21 cellular contexts compared by ENCODE assay signal in genomic region chr20:49447364-49447763, GRCh38. TPM values are rescaled to one million over a fixed set of nuclear protein-coding genes. Genes with fewer than 3 reads are reported as not detected.
A peak's percentile ranks its signal among the peaks of the same experiment; 100 is the strongest.
DNase-seq lines count a peak whose midpoint lies in the region; ATAC-seq, FAIRE-seq and TF ChIP-seq lines count a peak whose summit lies in the region.
"Had no signal": no experiment of that assay in that cellular context is flagged by ENCODE, and none has a peak within 500 bp of the region (broad histone marks: within the 10 kb centered on the region; RNA-seq: fewer than 3 reads in every experiment).

No MANE protein-coding gene starts in this region.

- no peak overlapping the region for H3K4ac ChIP-seq in H1 (replicated peaks; ENCODE audit: insufficient read length, low read depth, low read length)

- H2BK12ac ChIP-seq in H1 (ENCODE audit: low read depth, low read length), result peak overlapping the region; percentile 32; the same call in 1 of the 2 replicates

- no peaks in the 10 kb centered on the region; the same call in 1 of the 2 replicates for H3K23me2 ChIP-seq in H1 (ENCODE audit: low read depth, low read length)

- H4K8ac ChIP-seq in H1 (ENCODE audit: extremely low read depth, insufficient read depth, low read length), result no peak overlapping the region

- H3K27me3 ChIP-seq in HUES48 (ENCODE audit: control insufficient read depth, insufficient read depth, low read length), result no peaks in the 10 kb centered on the region
- H3K27me3 ChIP-seq in H1 (replicated peaks in 1 of 4; ENCODE audit: control insufficient read depth in 3 of 4, extremely low read depth in 1 of 4, insufficient read depth in 3 of 4, low read length in 3 of 4), result no peaks in the 10 kb centered on the region; a peak in 1 of 7 replicates
- H3K27me3 ChIP-seq in muscle layer of duodenum (ENCODE audit: low read depth, low read length), result no peaks in the 10 kb centered on the region
- H3K27me3 ChIP-seq in stomach, result peaks cover 0 to 30% (median 0%) of the 10 kb centered on the region in 3 donors
- H3K27me3 ChIP-seq: upper lobe of left lung had no signal

- H4K20me1 ChIP-seq in H1 (replicated peaks in 1 of 2; ENCODE audit: control insufficient read depth in 1 of 2, insufficient read depth in 2 of 2, low read length in 2 of 2), result no peaks in the 10 kb centered on the region

- intact Hi-C loops in stomach (cut with DNase I; ENCODE audit: low total_unique reads) (no loop called here), CD14-positive monocyte (cut with micrococcal nuclease) (no loop called here)

- H3K4me1 ChIP-seq in HUES48 (ENCODE audit: control insufficient read depth, insufficient read depth, low read length) (peaks cover 25% of the 10 kb centered on the region), H1 (replicated peaks in 1 of 4; ENCODE audit: control insufficient read depth in 3 of 4, insufficient read depth in 4 of 4, low read length in 3 of 4) (peaks cover 14 to 29% (median 17%) of the 10 kb centered on the region in 4 experiments), muscle layer of duodenum (ENCODE audit: control insufficient read depth in 1 of 2, insufficient read depth in 2 of 2, low read length in 2 of 2) (peaks cover 10 to 57% of the 10 kb centered on the region in 2 donors), stomach (peaks cover 0 to 62% (median 43%) of the 10 kb centered on the region in 4 donors)
- H3K4me1 ChIP-seq: foreskin keratinocyte had no signal

- H2BK20ac ChIP-seq in H1 (ENCODE audit: low read length), result peak overlapping the region; percentile 9; the same call in 1 of the 2 replicates

- H3K36me3 ChIP-seq in HUES48 (ENCODE audit: control insufficient read depth, insufficient read depth, low read length) (no peaks in the 10 kb centered on the region), H1 (ENCODE audit: control insufficient read depth in 2 of 4, insufficient read depth in 4 of 4, low read length in 3 of 4) (no peaks in the 10 kb centered on the region), muscle layer of duodenum (ENCODE audit: control insufficient read depth in 1 of 2, insufficient read depth in 2 of 2, low read length in 2 of 2) (no peaks in the 10 kb centered on the region), stomach (no peaks in the 10 kb centered on the region)
- H3K36me3 ChIP-seq: upper lobe of left lung had no signal

- no peak overlapping the region for H3K18ac ChIP-seq in H1 (ENCODE audit: extremely low read depth, low read length)

- CTCF ChIA-PET in H1 (lab: Charles Lee; ENCODE audit: partially characterized antibody), result interaction anchor here (0.6 to 5.4 kb wide), 12 partner anchors 11 to 622 kb away, joined by 3 to 19 read pairs (median 4); partner anchors contain the start of gene KCNB1

- H3K27ac Mint-ChIP-seq in activated T-helper 17 cell treated with anti-CD3 and anti-CD28 coated beads, Interleukin-2, amount 50 U/mL, for 72 hours, result no peak overlapping the region
- H3K27ac Mint-ChIP-seq in CD14-positive monocyte, result no peak overlapping the region
- H3K27ac Mint-ChIP-seq: CD4-positive, CD25-positive, alpha-beta regulatory T cell had no signal

- no peak for TF ChIP-seq POLR2A in H1 (IDR thresholded peaks at IDR 0.05; ENCODE audit: control extremely low read depth in 1 of 2, low read depth in 2 of 2, low read length in 2 of 2)
- TF ChIP-seq POLR2A in stomach (IDR thresholded peaks at IDR 0.05), result no peak

- WGBS in H1 (ENCODE audit: extremely low coverage in 1 of 2, insufficient coverage in 1 of 2, insufficient read length in 1 of 2, insufficient replicate concordance in 2 of 2, low coverage in 1 of 2, low lambda C conversion rate in 2 of 2, missing lambda C conversion rate in 1 of 2), 2 experiments, result 87% methylated on average over 6 of the region's 6 CpGs; no CpG with 5 or more reads in 1 of the 2 experiments
- WGBS in stomach, 5 donors, result 68 to 79% (median 79%) methylated on average over 6 of the region's 6 CpGs

- peaks cover 4% of the 10 kb centered on the region for H3K4me1 Mint-ChIP-seq in activated T-helper 17 cell treated with anti-CD3 and anti-CD28 coated beads, Interleukin-2, amount 50 U/mL, for 72 hours
- no peaks in the 10 kb centered on the region for H3K4me1 Mint-ChIP-seq in CD14-positive monocyte
- H3K4me1 Mint-ChIP-seq: CD4-positive, CD25-positive, alpha-beta regulatory T cell had no signal

- H4K91ac ChIP-seq in H1 (replicated peaks; ENCODE audit: insufficient read length, low read length), result peak overlapping the region; percentile 2

- H3K4me3 ChIP-seq in HUES48 (ENCODE audit: low read depth, low read length) (no peak overlapping the region), H1 (ENCODE audit: extremely low read depth in 1 of 4, insufficient read depth in 2 of 4, low read depth in 3 of 4, low read length in 4 of 4) (no peak overlapping the region), muscle layer of duodenum (ENCODE audit: low read depth in 1 of 2, low read length in 2 of 2) (peak overlapping the region in 1 of 2 donors; percentile 29), stomach (no peak overlapping the region)
- H3K4me3 ChIP-seq: upper lobe of left lung had no signal

- no peak overlapping the region for H3K14ac ChIP-seq in H1 (ENCODE audit: insufficient read length)

- no peaks in the 10 kb centered on the region for H3K9me3 ChIP-seq in HUES48 (ENCODE audit: control insufficient read depth, insufficient read depth, low read length)
- no peaks in the 10 kb centered on the region for H3K9me3 ChIP-seq in H1 (ENCODE audit: insufficient read depth in 2 of 2, low read depth in 1 of 2, low read length in 1 of 2)
- no peaks in the 10 kb centered on the region for H3K9me3 ChIP-seq in muscle layer of duodenum (ENCODE audit: control insufficient read depth in 1 of 2, low read length in 2 of 2)
- H3K9me3 ChIP-seq in stomach, result no peaks in the 10 kb centered on the region
- H3K9me3 ChIP-seq: upper lobe of left lung had no signal

- no peak overlapping the region for H3K4me2 ChIP-seq in H1 (ENCODE audit: insufficient read depth in 1 of 2, low read depth in 2 of 2, low read length in 2 of 2)

- no peak for DNase-seq in H1 (ENCODE audit: low read depth in 1 of 2, low spot score in 2 of 2)
- DNase-seq in stomach, result no peak
- no peak for DNase-seq in C1 segment of cervical spinal cord (lab: John Stamatoyannopoulos, UW)
- DNase-seq in CD14-positive monocyte (ENCODE audit: low spot score), result no peak
- DNase-seq: activated CD4-positive, alpha-beta T cell treated with anti-CD3 and anti-CD28 coated beads for 4 hours; activated naive CD4-positive, alpha-beta T cell treated with Interleukin-2 at 50 U/mL for 16 hours; CD4-positive, CD25-positive, alpha-beta regulatory T cell; DMS153; foreskin keratinocyte; NCI-H146; stimulated activated CD4-positive, alpha-beta T cell treated with anti-CD3 and anti-CD28 coated beads, Interleukin-4, amount 100 ng/mL, for 4 hours had no signal

- POLR2A ChIA-PET in H1 (lab: Charles Lee; ENCODE audit: partially characterized antibody), result interaction anchor here (1.0 to 1.5 kb wide), 5 partner anchors 19 to 58 kb away, joined by 3 to 4 read pairs (median 3); partner anchors contain the start of gene KCNB1

- peak overlapping the region; percentile 67; the same call in 1 of the 2 replicates for H2BK5ac ChIP-seq in H1 (ENCODE audit: low read depth, low read length)

- FAIRE-seq in H1 (lab: Jason Lieb, UNC), result no peak
- FAIRE-seq: astrocyte, colon, GM12891, TTC549 had no signal

- H3K4me3 Mint-ChIP-seq in activated T-helper 17 cell treated with anti-CD3 and anti-CD28 coated beads, Interleukin-2, amount 50 U/mL, for 72 hours, result no peak overlapping the region
- no peak overlapping the region for H3K4me3 Mint-ChIP-seq in CD14-positive monocyte
- H3K4me3 Mint-ChIP-seq: CD4-positive, CD25-positive, alpha-beta regulatory T cell had no signal

- no peak for TF ChIP-seq CTCF in H1 (IDR thresholded peaks at IDR 0.05; ENCODE audit: control extremely low read depth in 1 of 3, insufficient read depth in 1 of 3, low read depth in 1 of 3, low read length in 3 of 3)
- TF ChIP-seq CTCF in stomach (IDR thresholded peaks at IDR 0.05), result no peak
- no peak for TF ChIP-seq CTCF in CD14-positive monocyte (IDR thresholded peaks at IDR 0.05)

- H3K27me3 Mint-ChIP-seq in activated T-helper 17 cell treated with anti-CD3 and anti-CD28 coated beads, Interleukin-2, amount 50 U/mL, for 72 hours, result peaks cover 47% of the 10 kb centered on the region
- H3K27me3 Mint-ChIP-seq in CD14-positive monocyte (ENCODE audit: low read depth in 3 of 3), result peaks cover 7 to 19% (median 11%) of the 10 kb centered on the region in 3 donors

- no peaks in the 10 kb centered on the region for H3K79me1 ChIP-seq in H1 (ENCODE audit: low read depth, low read length)

- H3K27ac ChIP-seq in HUES48 (ENCODE audit: low read depth, low read length), result peak overlapping the region; percentile 11
- no peak overlapping the region for H3K27ac ChIP-seq in H1 (ENCODE audit: low read depth, low read length)
- peak overlapping the region; percentile 62 for H3K27ac ChIP-seq in muscle layer of duodenum (ENCODE audit: low read length)
- H3K27ac ChIP-seq in stomach, result peak overlapping the region in 4 of 5 donors; percentile 55 to 84 (median 68)
- H3K27ac ChIP-seq: foreskin keratinocyte had no signal

- no peaks in the 10 kb centered on the region for H3K36me3 Mint-ChIP-seq in activated T-helper 17 cell treated with anti-CD3 and anti-CD28 coated beads, Interleukin-2, amount 50 U/mL, for 72 hours (ENCODE audit: low read depth)
- H3K36me3 Mint-ChIP-seq in CD14-positive monocyte, result no peaks in the 10 kb centered on the region
- H3K36me3 Mint-ChIP-seq: CD4-positive, CD25-positive, alpha-beta regulatory T cell had no signal

- no peak overlapping the region for H2AK5ac ChIP-seq in H1 (ENCODE audit: low read depth, low read length)

- no peak for ATAC-seq in GM19452 (IDR thresholded peaks at IDR 0.05; ENCODE audit: unreplicated experiment)
- ATAC-seq in activated T-helper 17 cell treated with anti-CD3 and anti-CD28 coated beads, Interleukin-2, amount 50 U/mL, for 72 hours (replicated peaks), result no peak
- ATAC-seq: foreskin keratinocyte, Panc1 had no signal

- H4K5ac ChIP-seq in H1 (ENCODE audit: insufficient read length, low read depth, low read length), result no peak overlapping the region

- no peaks in the 10 kb centered on the region for H3K9me3 Mint-ChIP-seq in activated T-helper 17 cell treated with anti-CD3 and anti-CD28 coated beads, Interleukin-2, amount 50 U/mL, for 72 hours
- H3K9me3 Mint-ChIP-seq in CD14-positive monocyte, result no peaks in the 10 kb centered on the region
- H3K9me3 Mint-ChIP-seq: CD4-positive, CD25-positive, alpha-beta regulatory T cell had no signal

- TF ChIP-seq EP300 in H1 (IDR thresholded peaks at IDR 0.05; ENCODE audit: borderline replicate concordance in 1 of 2, low read depth in 2 of 2, low read length in 2 of 2) (no peak), stomach (IDR thresholded peaks at IDR 0.05) (no peak)

- TF ChIP-seq RAD21 in H1 (IDR thresholded peaks at IDR 0.05 in 1 of 2, conservative IDR thresholded peaks at IDR 0.05 in 1 of 2; ENCODE audit: low read depth in 2 of 2, low read length in 2 of 2), result no peak

- H3K56ac ChIP-seq in H1 (replicated peaks; ENCODE audit: insufficient read length, low read depth, low read length), result no peak overlapping the region

- no peak overlapping the region for H3K23ac ChIP-seq in H1 (ENCODE audit: insufficient read length)

- H2BK15ac ChIP-seq in H1 (ENCODE audit: low read length), result no peak overlapping the region

- no peak overlapping the region for H2AFZ ChIP-seq in H1 (ENCODE audit: low read length)

- H3K79me2 ChIP-seq in H1 (ENCODE audit: control insufficient read depth in 1 of 2, insufficient read depth in 2 of 2, low read length in 2 of 2), result no peaks in the 10 kb centered on the region

- H2BK120ac ChIP-seq in H1 (replicated peaks; ENCODE audit: low read depth, low read length), result peak overlapping the region; percentile 34

- H3K9ac ChIP-seq in HUES48 (ENCODE audit: low read depth, low read length) (no peak overlapping the region), H1 (replicated peaks in 1 of 4; ENCODE audit: extremely low read depth in 1 of 4, low read depth in 3 of 4, low read length in 3 of 4) (no peak overlapping the region)

RNA-seq across cellular contexts. Expression of gene KCNB1, which starts 35.1 kb away (rescaled TPM):
- 0.58 and 0.59 TPM in 2 replicates for total RNA-seq in H1 (2021; fragmentation: NEBNext Ultra II Directional; extraction: Animal tissue kit (Norgen Biotek cat#: 25700))
- polyA plus RNA-seq in H1 (2011; rRNA removed) (0.47 and 0.67 TPM in 2 replicates), stomach (1 to 10 TPM in 1 of 3 donors, under 1 TPM in 1, not detected in 1; 0.12 to 1.4 TPM), CD14-positive monocyte (not detected)
- polyA plus RNA-seq in H1 (2011; cell fraction: cytosol; rRNA removed), result 0.56 TPM
- polyA plus RNA-seq in H1 (2011; cell fraction: nucleus; rRNA removed), result 1.0 TPM
- 0.54 to 4.4 TPM (median 0.65 TPM) in 4 replicates for polyA plus RNA-seq in H1 (2012, experiment 1 of 2)
- polyA plus RNA-seq in H1 (2012, experiment 2 of 2), result 0.12 TPM
- polyA plus RNA-seq in H1 (2013, experiment 1 of 2), result 0.28 TPM
- 0.35 TPM for polyA plus RNA-seq in H1 (2013, experiment 2 of 2)
- polyA minus RNA-seq in H1 (2011; rRNA and poly(A)+ RNA removed), result 1.7 and 6.4 TPM in 2 replicates
- polyA minus RNA-seq in H1 (2011; cell fraction: cytosol; rRNA and poly(A)+ RNA removed), result 1.4 TPM
- 1.7 TPM for polyA minus RNA-seq in H1 (2011; cell fraction: nucleus; rRNA and poly(A)+ RNA removed)
- total RNA-seq in stomach, result 10 to 100 TPM in 1 of 5 donors, 1 to 10 TPM in 3, under 1 TPM in 1; 0.58 to 21.0 (median 3.5) TPM
- not detected for total RNA-seq in activated T-helper 17 cell treated with anti-CD3 and anti-CD28 coated beads, Interleukin-2, amount 50 U/mL, for 72 hours
- total RNA-seq: CD4-positive, CD25-positive, alpha-beta regulatory T cell; foreskin keratinocyte had no signal
- polyA plus RNA-seq: foreskin keratinocyte had no signal
